In genomic region chr7:51090411-51090810, GRCh38 we compare ENCODE assay signal across 19 cellular contexts.
A peak's percentile ranks its signal among the peaks of the same experiment; 100 is the strongest.
DNase-seq lines count a peak whose midpoint lies in the region; ATAC-seq, FAIRE-seq and TF ChIP-seq lines count a peak whose summit lies in the region.
"Had no signal": no experiment of that assay in that cellular context is flagged by ENCODE, and none has a peak within 500 bp of the region (broad histone marks: within the 10 kb centered on the region; RNA-seq: fewer than 3 reads in every experiment).

No MANE protein-coding gene starts in this region.

- TF ChIP-seq CTCF in H1 (IDR thresholded peaks at IDR 0.05; ENCODE audit: control extremely low read depth in 1 of 3, insufficient read depth in 1 of 3, low read depth in 1 of 3, low read length in 3 of 3) (no peak), osteocyte (IDR thresholded peaks at IDR 0.05) (no peak), lower lobe of right lung (IDR thresholded peaks at IDR 0.05) (no peak)

- 72% methylated on average over 2 of the region's 2 CpGs; no CpG with 5 or more reads in 1 of the 2 experiments for WGBS in H1 (ENCODE audit: extremely low coverage in 1 of 2, insufficient coverage in 1 of 2, insufficient read length in 1 of 2, insufficient replicate concordance in 2 of 2, low coverage in 1 of 2, low lambda C conversion rate in 2 of 2, missing lambda C conversion rate in 1 of 2), 2 experiments

- H3K27ac ChIP-seq in BLaER1 treated with 17β-estradiol and CSF1 and Interleukin-3, amounts not matched to agents 10 nM and 100 nM = no peak overlapping the region
- H3K27ac ChIP-seq in H1 (ENCODE audit: low read depth, low read length) = no peak overlapping the region
- H3K27ac ChIP-seq in lower lobe of right lung = no peak overlapping the region
- H3K27ac ChIP-seq: C4-2B, KMS-11 had no signal

- no peak overlapping the region for H2AFZ ChIP-seq in H1 (ENCODE audit: low read length)

- H2BK12ac ChIP-seq in H1 (ENCODE audit: low read depth, low read length) = no peak overlapping the region

- no peak overlapping the region for H2BK120ac ChIP-seq in H1 (replicated peaks; ENCODE audit: low read depth, low read length)

- H3K23me2 ChIP-seq in H1 (ENCODE audit: low read depth, low read length) = no peaks in the 10 kb centered on the region

- no peak overlapping the region for H3K23ac ChIP-seq in H1 (ENCODE audit: insufficient read length)

- intact Hi-C loops in lower lobe of right lung (cut with DNase I) = no loop called here

- TF ChIP-seq POLR2A in H1 (IDR thresholded peaks at IDR 0.05; ENCODE audit: control extremely low read depth in 1 of 2, low read depth in 2 of 2, low read length in 2 of 2) = no peak

- no peak for ATAC-seq in HG03520 (IDR thresholded peaks at IDR 0.05; ENCODE audit: unreplicated experiment)
- ATAC-seq in lower lobe of right lung = no peak
- ATAC-seq: HepG2 had no signal

- no peaks in the 10 kb centered on the region for H3K79me2 ChIP-seq in H1 (ENCODE audit: control insufficient read depth in 1 of 2, insufficient read depth in 2 of 2, low read length in 2 of 2)

- H4K20me1 ChIP-seq in BLaER1 treated with 17β-estradiol and CSF1 and Interleukin-3, amounts not matched to agents 10 nM and 100 nM = no peaks in the 10 kb centered on the region
- H4K20me1 ChIP-seq in H1 (replicated peaks in 1 of 2; ENCODE audit: control insufficient read depth in 1 of 2, insufficient read depth in 2 of 2, low read length in 2 of 2) = no peaks in the 10 kb centered on the region

- H3K4me1 ChIP-seq in BLaER1 treated with 17β-estradiol and CSF1 and Interleukin-3, amounts not matched to agents 10 nM and 100 nM = peaks cover 0 to 18% (median 6%) of the 10 kb centered on the region in 10 experiments; a peak in 12 of 20 replicates
- H3K4me1 ChIP-seq in NT2/D1 (ENCODE audit: insufficient read depth, insufficient read length) = no peaks in the 10 kb centered on the region
- H3K4me1 ChIP-seq in H1 (replicated peaks in 1 of 4; ENCODE audit: control insufficient read depth in 3 of 4, insufficient read depth in 4 of 4, low read length in 3 of 4) = peaks cover 0 to 10% (median 7%) of the 10 kb centered on the region in 4 experiments; a peak in 5 of 7 replicates
- H3K4me1 ChIP-seq in lower lobe of right lung = no peaks in the 10 kb centered on the region
- H3K4me1 ChIP-seq: Caco-2 had no signal

- H3K27me3 Mint-ChIP-seq in osteocyte (ENCODE audit: unreplicated experiment) = peaks cover 10% of the 10 kb centered on the region

- H3K4me1 Mint-ChIP-seq in osteocyte (ENCODE audit: unreplicated experiment) = peaks cover 29% of the 10 kb centered on the region

- no peak overlapping the region for H2BK20ac ChIP-seq in H1 (ENCODE audit: low read length)

- no peak overlapping the region for H3K14ac ChIP-seq in H1 (ENCODE audit: insufficient read length)

- H3K9me3 Mint-ChIP-seq in osteocyte (ENCODE audit: unreplicated experiment) = peaks cover 11% of the 10 kb centered on the region

- H3K36me3 Mint-ChIP-seq in osteocyte (ENCODE audit: unreplicated experiment) = peaks cover 5% of the 10 kb centered on the region

- no peak overlapping the region for H3K4me3 Mint-ChIP-seq in osteocyte (ENCODE audit: unreplicated experiment)
- H3K4me3 Mint-ChIP-seq: HFFc6 had no signal

- no peak overlapping the region for H2BK5ac ChIP-seq in H1 (ENCODE audit: low read depth, low read length)

- no peak for TF ChIP-seq EP300 in H1 (IDR thresholded peaks at IDR 0.05; ENCODE audit: borderline replicate concordance in 1 of 2, low read depth in 2 of 2, low read length in 2 of 2)

- H3K27me3 ChIP-seq in BLaER1 treated with 17β-estradiol and CSF1 and Interleukin-3, amounts not matched to agents 10 nM and 100 nM = no peaks in the 10 kb centered on the region
- H3K27me3 ChIP-seq in NT2/D1 (ENCODE audit: insufficient read depth, insufficient read length) = no peaks in the 10 kb centered on the region
- no peaks in the 10 kb centered on the region for H3K27me3 ChIP-seq in H1 (replicated peaks in 1 of 4; ENCODE audit: control insufficient read depth in 3 of 4, extremely low read depth in 1 of 4, insufficient read depth in 3 of 4, low read length in 3 of 4)
- H3K27me3 ChIP-seq in lower lobe of right lung (ENCODE audit: low read depth) = no peaks in the 10 kb centered on the region

- peak overlapping the region in 8 of 11 experiments; percentile 5 to 41 (median 18); a peak in 9 of 22 replicates for H3K4me2 ChIP-seq in BLaER1 treated with 17β-estradiol and CSF1 and Interleukin-3, amounts not matched to agents 10 nM and 100 nM
- no peak overlapping the region; a peak in 1 of 4 replicates for H3K4me2 ChIP-seq in H1 (ENCODE audit: insufficient read depth in 1 of 2, low read depth in 2 of 2, low read length in 2 of 2)
- H3K4me2 ChIP-seq: KMS-11 had no signal

- DNase-seq in NT2/D1 (ENCODE audit: low read depth, low spot score) = peak; percentile 60
- DNase-seq in H1 (ENCODE audit: low read depth in 1 of 2, low spot score in 2 of 2) = no peak
- DNase-seq in osteocyte (ENCODE audit: extremely low spot score, unreplicated experiment) = peak; percentile 54
- DNase-seq in NCI-H1417 (lab: John Stamatoyannopoulos, UW) = no peak
- DNase-seq in LoVo (ENCODE audit: low spot score) = no peak
- no peak for DNase-seq in lower lobe of right lung
- DNase-seq: Caco-2, HFFc6, MM.1S, NCI-H1930, NCI-H510A treated with DMSO at 0.1 percent for 48 hours, RPMI8226, SW 1271 had no signal

- POLR2A ChIA-PET in H1 (lab: Charles Lee; ENCODE audit: partially characterized antibody) = interaction anchor here (0.6 to 2.3 kb wide), 2 partner anchors 10 kb away, joined by 4 to 11 read pairs; no protein-coding TSS in a partner anchor

- no peak overlapping the region for H4K91ac ChIP-seq in H1 (replicated peaks; ENCODE audit: insufficient read length, low read length)

- no peak overlapping the region for H3K18ac ChIP-seq in H1 (ENCODE audit: extremely low read depth, low read length)

- H3K27ac Mint-ChIP-seq in osteocyte (ENCODE audit: unreplicated experiment) = peak overlapping the region; percentile 45
- H3K27ac Mint-ChIP-seq: HFFc6 had no signal

- no peak overlapping the region for H3K4ac ChIP-seq in H1 (replicated peaks; ENCODE audit: insufficient read length, low read depth, low read length)

- H4K5ac ChIP-seq in H1 (ENCODE audit: insufficient read length, low read depth, low read length) = no peak overlapping the region

- FAIRE-seq in H1 (lab: Jason Lieb, UNC) = peak; percentile 24
- FAIRE-seq: GM18507, HepG2 had no signal

- H3K9me3 ChIP-seq in BLaER1 treated with 17β-estradiol and CSF1 and Interleukin-3, amounts not matched to agents 10 nM and 100 nM (replicated peaks in 1 of 11) = peaks cover 31 to 44% (median 38%) of the 10 kb centered on the region in 11 experiments
- H3K9me3 ChIP-seq in NT2/D1 (ENCODE audit: insufficient read depth, low read length) (peaks cover 18% of the 10 kb centered on the region; the same call in 1 of the 2 replicates), H1 (ENCODE audit: insufficient read depth in 2 of 2, low read depth in 1 of 2, low read length in 1 of 2) (0 out of 4 replicates have a peak, but pooled peaks cover 0 to 3% of the 10 kb centered on the region in 2 experiments), lower lobe of right lung (no peaks in the 10 kb centered on the region)

- CTCF ChIA-PET in H1 (lab: Charles Lee; ENCODE audit: partially characterized antibody) = interaction anchor here (1.0 to 4.9 kb wide), 5 partner anchors 22 to 71 kb away, joined by 3 to 23 read pairs (median 5); no protein-coding TSS in a partner anchor

- no peak overlapping the region for H2BK15ac ChIP-seq in H1 (ENCODE audit: low read length)

- no peak overlapping the region for H4K8ac ChIP-seq in H1 (ENCODE audit: extremely low read depth, insufficient read depth, low read length)

- no peak overlapping the region for H3K9ac ChIP-seq in BLaER1 treated with 17β-estradiol and CSF1 and Interleukin-3, amounts not matched to agents 10 nM and 100 nM
- no peak overlapping the region for H3K9ac ChIP-seq in NT2/D1 (ENCODE audit: insufficient read length, low read depth)
- no peak overlapping the region for H3K9ac ChIP-seq in H1 (replicated peaks in 1 of 4; ENCODE audit: extremely low read depth in 1 of 4, low read depth in 3 of 4, low read length in 3 of 4)
- H3K9ac ChIP-seq: KMS-11 had no signal

- no peak overlapping the region for H2AK5ac ChIP-seq in H1 (ENCODE audit: low read depth, low read length)

- no peak overlapping the region for H3K56ac ChIP-seq in H1 (replicated peaks; ENCODE audit: insufficient read length, low read depth, low read length)

- no peaks in the 10 kb centered on the region; the same call in 1 of the 2 replicates for H3K79me1 ChIP-seq in H1 (ENCODE audit: low read depth, low read length)

- no peak overlapping the region for H3K4me3 ChIP-seq in BLaER1 treated with 17β-estradiol and CSF1 and Interleukin-3, amounts not matched to agents 10 nM and 100 nM
- H3K4me3 ChIP-seq in NT2/D1 (ENCODE audit: insufficient read length, low read depth) (no peak overlapping the region), H1 (ENCODE audit: extremely low read depth in 1 of 4, insufficient read depth in 2 of 4, low read depth in 3 of 4, low read length in 4 of 4) (no peak overlapping the region), lower lobe of right lung (no peak overlapping the region)

- 0 out of 22 replicates have a peak, but pooled peaks cover 0 to 4% (median 0%) of the 10 kb centered on the region in 11 experiments for H3K36me3 ChIP-seq in BLaER1 treated with 17β-estradiol and CSF1 and Interleukin-3, amounts not matched to agents 10 nM and 100 nM
- H3K36me3 ChIP-seq in NT2/D1 (ENCODE audit: insufficient read depth, insufficient read length, low read length) = no peaks in the 10 kb centered on the region
- no peaks in the 10 kb centered on the region; a peak in 1 of 8 replicates for H3K36me3 ChIP-seq in H1 (ENCODE audit: control insufficient read depth in 2 of 4, insufficient read depth in 4 of 4, low read length in 3 of 4)
- H3K36me3 ChIP-seq in lower lobe of right lung = no peaks in the 10 kb centered on the region

- no peak for TF ChIP-seq RAD21 in H1 (IDR thresholded peaks at IDR 0.05 in 1 of 2, conservative IDR thresholded peaks at IDR 0.05 in 1 of 2; ENCODE audit: low read depth in 2 of 2, low read length in 2 of 2)

TF ChIP-seq in H1, 55 proteins besides CTCF, POLR2A, EP300 and RAD21:
- TF ChIP-seq SRF (IDR thresholded peaks at IDR 0.05; ENCODE audit: low read depth, low read length) (no peak), TEAD4 (IDR thresholded peaks at IDR 0.05; ENCODE audit: low read depth, low read length) (peak; percentile 46)

Comparison
In these comparisons a context has a peak if more than half of its experiments do, and no peak if none do; other contexts are left out.
1. H3K4me2 ChIP-seq: peak in BLaER1 treated with 17β-estradiol and CSF1 and Interleukin-3, amounts not matched to agents 10 nM and 100 nM (8 of 11); none in H1 (0 of 2).
2. DNase-seq: peak in NT2/D1 (single experiment) and osteocyte (single experiment); none in H1 (0 of 2), NCI-H1417 (0 of 3), LoVo (single experiment) and lower lobe of right lung (single experiment).